9 cellular contexts compared by ENCODE assay signal in the genomic region with DNA sequence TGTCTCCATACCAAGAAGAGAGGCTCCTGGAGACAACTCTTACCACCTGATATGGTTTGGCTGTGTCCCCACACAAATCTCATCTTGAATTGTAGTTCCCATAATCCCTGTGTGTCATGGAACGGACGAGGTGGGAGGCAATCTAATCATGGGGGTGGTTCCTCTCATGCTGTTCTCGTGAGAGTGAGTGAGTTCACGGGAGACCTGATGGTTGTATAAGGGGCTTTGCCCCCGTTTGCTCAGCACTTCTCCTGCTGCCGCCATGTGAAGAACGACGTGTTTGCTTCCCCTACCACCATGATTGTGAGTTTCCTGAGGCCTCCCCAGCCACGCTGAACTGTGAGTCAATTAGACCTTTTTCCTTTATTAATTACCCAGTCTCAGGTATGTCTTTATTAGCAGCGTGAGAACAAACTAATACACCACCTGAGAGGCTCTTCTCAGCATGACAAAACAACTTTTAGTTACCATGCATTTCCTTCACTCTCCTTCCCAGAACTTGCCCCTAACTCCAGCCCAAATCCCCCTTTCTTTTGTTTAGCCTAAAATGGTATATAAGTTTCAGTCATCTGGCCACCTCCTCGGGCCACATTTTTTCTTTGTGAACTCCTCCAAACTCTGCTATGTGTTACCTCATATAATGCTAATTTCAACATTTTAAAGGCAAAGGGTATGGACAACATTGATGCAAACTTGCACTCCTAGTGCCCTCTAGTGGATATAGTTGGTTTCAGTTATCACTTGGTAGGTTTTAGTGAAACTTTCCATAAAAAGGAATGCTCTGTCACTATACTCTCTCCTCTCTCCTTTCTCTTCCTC. TPM values are rescaled to one million over a fixed set of nuclear protein-coding genes. Genes with fewer than 3 reads are reported as not detected.
DNase-seq lines count a peak whose midpoint lies in the region; ATAC-seq and TF ChIP-seq lines count a peak whose summit lies in the region.
"Had no signal": no experiment of that assay in that cellular context is flagged by ENCODE, and none has a peak within 500 bp of the region (broad histone marks: within the 10 kb centered on the region; RNA-seq: fewer than 3 reads in every experiment).

No MANE protein-coding gene starts in this region.

- H3K4me2 ChIP-seq in Karpas-422 (ENCODE audit: low read depth, low read length, poor library complexity, severe bottlenecking) = no peak overlapping the region

- no peak overlapping the region for H3K9ac ChIP-seq in Karpas-422 (ENCODE audit: low read length)

- H3K9me2 ChIP-seq in Karpas-422 (replicated peaks; ENCODE audit: insufficient read depth, low read length) = no peaks in the 10 kb centered on the region

- no peaks in the 10 kb centered on the region for H3K4me1 ChIP-seq in Karpas-422 (ENCODE audit: low read length)

- no peaks in the 10 kb centered on the region for H3K79me2 ChIP-seq in Karpas-422 (ENCODE audit: low read length)

- peak; percentile 79 for TF ChIP-seq CTCF in epithelial cell of proximal tubule (conservative IDR thresholded peaks at IDR 0.05; ENCODE audit: low read depth, low read length)
- TF ChIP-seq CTCF in nephron (IDR thresholded peaks at IDR 0.05; ENCODE audit: unreplicated experiment in 3 of 3) = peak; percentile 71 to 83 (median 81)

- H3K27ac Mint-ChIP-seq in nephron = peak overlapping the region in 1 of 3 experiments; percentile 16
- H3K27ac Mint-ChIP-seq in activated naive CD4-positive, alpha-beta T cell treated with anti-CD3 and anti-CD28 coated beads, Interleukin-2, amount 10 ng/mL, durations not matched to agents 7 days and 5 days = no peak overlapping the region
- H3K27ac Mint-ChIP-seq: stimulated activated naive CD8-positive, alpha-beta T cell treated with anti-CD3 and anti-CD28 coated beads, Interleukin-15, Interleukin-2, amounts not matched to agents 100 ng/mL and 50 ng/mL, for 24 hours had no signal

- no peaks in the 10 kb centered on the region for H3K36me3 ChIP-seq in Karpas-422 (ENCODE audit: insufficient read depth, low read length)

- H3K27ac ChIP-seq in Karpas-422 (ENCODE audit: low read length) = no peak overlapping the region

- H3K4me3 ChIP-seq in Karpas-422 (ENCODE audit: low read length) = no peak overlapping the region
- no peak overlapping the region for H3K4me3 ChIP-seq in epithelial cell of proximal tubule (ENCODE audit: low read depth, low read length)

- ATAC-seq in GM21423 (IDR thresholded peaks at IDR 0.05; ENCODE audit: unreplicated experiment) = peak; percentile 60

- H4K20me1 ChIP-seq in Karpas-422 (ENCODE audit: insufficient read depth, low read depth, low read length) = no peaks in the 10 kb centered on the region

- no peak overlapping the region for H3K4me3 Mint-ChIP-seq in nephron
- no peak overlapping the region for H3K4me3 Mint-ChIP-seq in activated naive CD4-positive, alpha-beta T cell treated with anti-CD3 and anti-CD28 coated beads, Interleukin-2, amount 10 ng/mL, durations not matched to agents 7 days and 5 days
- H3K4me3 Mint-ChIP-seq: stimulated activated naive CD8-positive, alpha-beta T cell treated with anti-CD3 and anti-CD28 coated beads, Interleukin-15, Interleukin-2, amounts not matched to agents 100 ng/mL and 50 ng/mL, for 24 hours had no signal

- H2AFZ ChIP-seq in Karpas-422 (ENCODE audit: low read length) = no peak overlapping the region

- H3K27me3 ChIP-seq in Karpas-422 (ENCODE audit: low read length) = no peaks in the 10 kb centered on the region

- CTCF ChIA-PET in activated naive CD4-positive, alpha-beta T cell treated with anti-CD3 and anti-CD28 coated beads, Interleukin-2, amount 10 ng/mL, durations not matched to agents 7 days and 5 days (lab: Charles Lee) = interaction anchor here (0.7 to 1.1 kb wide), 2 partner anchors 17 to 159 kb away, joined by 3 to 4 read pairs; no protein-coding TSS in a partner anchor

- DNase-seq in GM04503 (ENCODE audit: low read depth) (peak; percentile 10), Karpas-422 (peak; percentile 84), RKO (ENCODE audit: low spot score) (peak; percentile 74), epithelial cell of proximal tubule (ENCODE audit: low read depth) (no peak)
- no peak for DNase-seq in activated naive CD4-positive, alpha-beta T cell treated with anti-CD3 and anti-CD28 coated beads, Interleukin-2, amount 10 ng/mL, durations not matched to agents 7 days and 5 days
- no peak for DNase-seq in activated CD4-positive, alpha-beta T cell treated with anti-CD3 and anti-CD28 coated beads for 4 hours

- H3K4me1 Mint-ChIP-seq in nephron = no peaks in the 10 kb centered on the region
- H3K4me1 Mint-ChIP-seq in activated naive CD4-positive, alpha-beta T cell treated with anti-CD3 and anti-CD28 coated beads, Interleukin-2, amount 10 ng/mL, durations not matched to agents 7 days and 5 days = no peaks in the 10 kb centered on the region

- no peaks in the 10 kb centered on the region for H3K36me3 Mint-ChIP-seq in nephron (ENCODE audit: low read depth)
- no peaks in the 10 kb centered on the region for H3K36me3 Mint-ChIP-seq in activated naive CD4-positive, alpha-beta T cell treated with anti-CD3 and anti-CD28 coated beads, Interleukin-2, amount 10 ng/mL, durations not matched to agents 7 days and 5 days

- no peaks in the 10 kb centered on the region for H3K27me3 Mint-ChIP-seq in nephron (ENCODE audit: low read depth)
- no peaks in the 10 kb centered on the region for H3K27me3 Mint-ChIP-seq in activated naive CD4-positive, alpha-beta T cell treated with anti-CD3 and anti-CD28 coated beads, Interleukin-2, amount 10 ng/mL, durations not matched to agents 7 days and 5 days
- H3K27me3 Mint-ChIP-seq: stimulated activated naive CD8-positive, alpha-beta T cell treated with anti-CD3 and anti-CD28 coated beads, Interleukin-15, Interleukin-2, amounts not matched to agents 100 ng/mL and 50 ng/mL, for 24 hours had no signal

- H3K9me3 ChIP-seq in Karpas-422 (ENCODE audit: low read length) = no peaks in the 10 kb centered on the region

- H3K9me3 Mint-ChIP-seq in nephron = no peaks in the 10 kb centered on the region
- no peaks in the 10 kb centered on the region for H3K9me3 Mint-ChIP-seq in activated naive CD4-positive, alpha-beta T cell treated with anti-CD3 and anti-CD28 coated beads, Interleukin-2, amount 10 ng/mL, durations not matched to agents 7 days and 5 days
- H3K9me3 Mint-ChIP-seq: stimulated activated naive CD8-positive, alpha-beta T cell treated with anti-CD3 and anti-CD28 coated beads, Interleukin-15, Interleukin-2, amounts not matched to agents 100 ng/mL and 50 ng/mL, for 24 hours had no signal

RNA-seq across cellular contexts. Expression of a gene that starts 58.6 kb away (rescaled TPM):
- total RNA-seq in Karpas-422 (2014; rRNA removed; shearing (Covaris generic); ENCODE audit: low replicate concordance) = not detected in 2 replicates
- total RNA-seq in epithelial cell of proximal tubule = not detected in 2 replicates

Comparison
In these comparisons a context has a peak if more than half of its experiments do, and no peak if none do; other contexts are left out.
1. DNase-seq: peak in GM04503 (single experiment), Karpas-422 (single experiment) and RKO (single experiment); none in epithelial cell of proximal tubule (single experiment), activated naive CD4-positive, alpha-beta T cell treated with anti-CD3 and anti-CD28 coated beads, Interleukin-2, amount 10 ng/mL, durations not matched to agents 7 days and 5 days (single experiment) and activated CD4-positive, alpha-beta T cell treated with anti-CD3 and anti-CD28 coated beads for 4 hours (0 of 2).